Comparison of ENCODE assay signal across 1 cellular context in genomic region chr1:248858891-248859889, GRCh38.
TF ChIP-seq lines count a peak whose summit lies in the region.

Gene ZNF692, minus strand, starts transcription at chr1:248859085. Its CDS starts 776 bp downstream, at chr1:248858309.

TF ChIP-seq in HepG2, 621 proteins besides CTCF, POLR2A, EP300 and RAD21 (continued from another document and continues in another):
- TF ChIP-seq REST (IDR thresholded peaks at IDR 0.05; ENCODE audit: borderline replicate concordance in 1 of 2, low read depth in 1 of 2, low read length in 2 of 2) (peak in 1 of 2 experiments; percentile 44; a peak in 1 of 4 replicates), DNMT3B (CRISPR knock-in tag; conservative IDR thresholded peaks at IDR 0.05) (no peak), ZBTB46 (CRISPR knock-in tag; IDR thresholded peaks at IDR 0.05; ENCODE audit: borderline replicate concordance) (no peak), USF2 (IDR thresholded peaks at IDR 0.05; ENCODE audit: low read depth, low read length) (no peak), USF2 (CRISPR knock-in tag; IDR thresholded peaks at IDR 0.05; ENCODE audit: borderline replicate concordance) (no peak), HOXA3 (CRISPR knock-in tag; IDR thresholded peaks at IDR 0.05) (peak; percentile 62), ZNF768 (CRISPR knock-in tag; IDR thresholded peaks at IDR 0.05) (no peak), ZNF709 (CRISPR knock-in tag; IDR thresholded peaks at IDR 0.05) (peak; percentile 39; the same call in 1 of the 2 replicates), MAX (IDR thresholded peaks at IDR 0.05) (peak; percentile 95), ZNF280D (CRISPR knock-in tag; IDR thresholded peaks at IDR 0.05) (peak; percentile 69), ZNF446 (CRISPR knock-in tag; IDR thresholded peaks at IDR 0.05) (no peak), CCAR2 (optimal IDR thresholded peaks at IDR 0.05; ENCODE audit: low read depth, low read length) (no peak), ETS1 (CRISPR knock-in tag; IDR thresholded peaks at IDR 0.05) (no peak), ZNF34 (CRISPR knock-in tag; IDR thresholded peaks at IDR 0.05; ENCODE audit: borderline replicate concordance) (no peak), ZNF879 (CRISPR knock-in tag; IDR thresholded peaks at IDR 0.05) (no peak), NFATC3 (CRISPR knock-in tag; IDR thresholded peaks at IDR 0.05) (no peak), RXRB (CRISPR knock-in tag; IDR thresholded peaks at IDR 0.05; ENCODE audit: borderline replicate concordance) (peak; percentile 11; the same call in 1 of the 2 replicates), POLR2AphosphoS5 (IDR thresholded peaks at IDR 0.05; ENCODE audit: low read depth, low read length) (peak; percentile 93), HDAC1 (CRISPR knock-in tag; IDR thresholded peaks at IDR 0.05) (peak; percentile 80), GFI1 (CRISPR knock-in tag; IDR thresholded peaks at IDR 0.05; ENCODE audit: borderline replicate concordance) (no peak), RBM39 (IDR thresholded peaks at IDR 0.05; ENCODE audit: low read depth, low read length, poor library complexity, severe bottlenecking) (peak; percentile 55), FOXK1 (CRISPR knock-in tag; IDR thresholded peaks at IDR 0.05; ENCODE audit: borderline replicate concordance, low read depth) (0 out of 2 replicates have a peak, but pooled peaks have one; percentile 21), PITX1 (CRISPR knock-in tag; IDR thresholded peaks at IDR 0.05) (no peak), ZNF724P (CRISPR knock-in tag; IDR thresholded peaks at IDR 0.05; ENCODE audit: borderline replicate concordance) (0 out of 2 replicates have a peak, but pooled peaks have one; percentile 33), NCOR1 (IDR thresholded peaks at IDR 0.05; ENCODE audit: borderline replicate concordance, low read length) (no peak), ZBTB7A (CRISPR knock-in tag; IDR thresholded peaks at IDR 0.05) (no peak), KLF12 (CRISPR knock-in tag; IDR thresholded peaks at IDR 0.05; ENCODE audit: borderline replicate concordance) (peak; percentile 69; the same call in 1 of the 2 replicates), HOMEZ (CRISPR knock-in tag; IDR thresholded peaks at IDR 0.05; ENCODE audit: low read depth) (no peak), MTERF4 (CRISPR knock-in tag; IDR thresholded peaks at IDR 0.05) (no peak), SIX4 (CRISPR knock-in tag; IDR thresholded peaks at IDR 0.05) (no peak), ZNF883 (CRISPR knock-in tag; IDR thresholded peaks at IDR 0.05; ENCODE audit: not compliant biosample characterization) (no peak), ZMYM2 (CRISPR knock-in tag; IDR thresholded peaks at IDR 0.05) (no peak), ZNF572 (CRISPR knock-in tag; IDR thresholded peaks at IDR 0.05) (no peak), ZNF615 (CRISPR knock-in tag; IDR thresholded peaks at IDR 0.05; ENCODE audit: borderline replicate concordance) (no peak), PRMT3 (CRISPR knock-in tag; IDR thresholded peaks at IDR 0.05; ENCODE audit: borderline replicate concordance, low read depth) (no peak), ZNF570 (CRISPR knock-in tag; IDR thresholded peaks at IDR 0.05; ENCODE audit: borderline replicate concordance) (no peak), ZNF33B (CRISPR knock-in tag; IDR thresholded peaks at IDR 0.05) (no peak), ZSCAN22 (CRISPR knock-in tag; IDR thresholded peaks at IDR 0.05) (no peak), HDAC6 (IDR thresholded peaks at IDR 0.05; ENCODE audit: low read depth, low read length) (no peak), NFYB (CRISPR knock-in tag; IDR thresholded peaks at IDR 0.05) (no peak), UBTF (CRISPR knock-in tag; IDR thresholded peaks at IDR 0.05) (0 out of 2 replicates have a peak, but pooled peaks have one; percentile 3), KDM4B (CRISPR knock-in tag; IDR thresholded peaks at IDR 0.05) (no peak), SOX5 (CRISPR knock-in tag; IDR thresholded peaks at IDR 0.05; ENCODE audit: borderline replicate concordance) (0 out of 2 replicates have a peak, but pooled peaks have one; percentile 7), NAIF1 (CRISPR knock-in tag; IDR thresholded peaks at IDR 0.05; ENCODE audit: borderline replicate concordance) (no peak), KLF11 (CRISPR knock-in tag; IDR thresholded peaks at IDR 0.05) (no peak), PAWR (CRISPR knock-in tag; IDR thresholded peaks at IDR 0.05; ENCODE audit: borderline replicate concordance) (no peak), ZFP90 (CRISPR knock-in tag; IDR thresholded peaks at IDR 0.05; ENCODE audit: borderline replicate concordance) (peak; percentile 57; the same call in 1 of the 2 replicates), ZNF780A (CRISPR knock-in tag; IDR thresholded peaks at IDR 0.05) (no peak), RBM22 (optimal IDR thresholded peaks at IDR 0.05; ENCODE audit: low read length) (no peak), STAG1 (CRISPR knock-in tag; IDR thresholded peaks at IDR 0.05) (no peak), YY1 (IDR thresholded peaks at IDR 0.05; ENCODE audit: insufficient read depth, insufficient replicate concordance, low read depth, low read length) (peak; percentile 55), ATRX (CRISPR knock-in tag; IDR thresholded peaks at IDR 0.05; ENCODE audit: borderline replicate concordance) (no peak)
